In the genomic region with DNA sequence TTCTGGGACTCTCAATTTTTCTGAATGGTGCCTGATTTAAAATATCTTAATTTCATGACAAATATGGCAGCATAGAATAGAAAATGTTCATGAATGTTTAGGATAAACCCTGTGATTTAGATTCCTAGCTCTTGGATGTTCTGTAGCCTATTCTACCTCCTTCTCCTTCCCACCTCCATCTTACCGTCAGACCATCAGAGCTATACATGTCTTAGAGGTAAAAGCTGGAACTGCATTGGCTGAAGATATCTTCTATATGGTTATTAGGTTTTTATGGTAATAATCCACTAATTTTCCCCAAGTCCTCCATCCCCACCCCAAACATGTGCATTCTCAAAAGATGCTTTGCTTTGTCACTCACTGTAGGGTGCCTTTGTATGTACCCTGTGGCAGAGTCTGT, we compare ENCODE assay signal across 1 cellular context.
TF ChIP-seq lines count a peak whose summit lies in the region.

No MANE protein-coding gene starts in this region.

TF ChIP-seq in A549, 52 proteins besides CTCF, POLR2A, EP300 and RAD21:
- TF ChIP-seq CBX8 (IDR thresholded peaks at IDR 0.05): no peak
- TF ChIP-seq MAZ (IDR thresholded peaks at IDR 0.05; ENCODE audit: borderline replicate concordance, low read depth, low read length): no peak
- no peak for TF ChIP-seq CBX2 (IDR thresholded peaks at IDR 0.05; ENCODE audit: borderline replicate concordance, low read depth)
- TF ChIP-seq SMC3 (IDR thresholded peaks at IDR 0.05): no peak
- TF ChIP-seq, protein P1, sequence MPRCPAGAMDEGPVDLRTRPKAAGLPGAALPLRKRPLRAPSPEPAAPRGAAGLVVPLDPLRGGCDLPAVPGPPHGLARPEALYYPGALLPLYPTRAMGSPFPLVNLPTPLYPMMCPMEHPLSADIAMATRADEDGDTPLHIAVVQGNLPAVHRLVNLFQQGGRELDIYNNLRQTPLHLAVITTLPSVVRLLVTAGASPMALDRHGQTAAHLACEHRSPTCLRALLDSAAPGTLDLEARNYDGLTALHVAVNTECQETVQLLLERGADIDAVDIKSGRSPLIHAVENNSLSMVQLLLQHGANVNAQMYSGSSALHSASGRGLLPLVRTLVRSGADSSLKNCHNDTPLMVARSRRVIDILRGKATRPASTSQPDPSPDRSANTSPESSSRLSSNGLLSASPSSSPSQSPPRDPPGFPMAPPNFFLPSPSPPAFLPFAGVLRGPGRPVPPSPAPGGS (IDR thresholded peaks at IDR 0.05): no peak
- TF ChIP-seq JUNB (IDR thresholded peaks at IDR 0.05): no peak
- TF ChIP-seq ZNF302 (CRISPR knock-in tag; IDR thresholded peaks at IDR 0.05): no peak
- TF ChIP-seq, protein P2, sequence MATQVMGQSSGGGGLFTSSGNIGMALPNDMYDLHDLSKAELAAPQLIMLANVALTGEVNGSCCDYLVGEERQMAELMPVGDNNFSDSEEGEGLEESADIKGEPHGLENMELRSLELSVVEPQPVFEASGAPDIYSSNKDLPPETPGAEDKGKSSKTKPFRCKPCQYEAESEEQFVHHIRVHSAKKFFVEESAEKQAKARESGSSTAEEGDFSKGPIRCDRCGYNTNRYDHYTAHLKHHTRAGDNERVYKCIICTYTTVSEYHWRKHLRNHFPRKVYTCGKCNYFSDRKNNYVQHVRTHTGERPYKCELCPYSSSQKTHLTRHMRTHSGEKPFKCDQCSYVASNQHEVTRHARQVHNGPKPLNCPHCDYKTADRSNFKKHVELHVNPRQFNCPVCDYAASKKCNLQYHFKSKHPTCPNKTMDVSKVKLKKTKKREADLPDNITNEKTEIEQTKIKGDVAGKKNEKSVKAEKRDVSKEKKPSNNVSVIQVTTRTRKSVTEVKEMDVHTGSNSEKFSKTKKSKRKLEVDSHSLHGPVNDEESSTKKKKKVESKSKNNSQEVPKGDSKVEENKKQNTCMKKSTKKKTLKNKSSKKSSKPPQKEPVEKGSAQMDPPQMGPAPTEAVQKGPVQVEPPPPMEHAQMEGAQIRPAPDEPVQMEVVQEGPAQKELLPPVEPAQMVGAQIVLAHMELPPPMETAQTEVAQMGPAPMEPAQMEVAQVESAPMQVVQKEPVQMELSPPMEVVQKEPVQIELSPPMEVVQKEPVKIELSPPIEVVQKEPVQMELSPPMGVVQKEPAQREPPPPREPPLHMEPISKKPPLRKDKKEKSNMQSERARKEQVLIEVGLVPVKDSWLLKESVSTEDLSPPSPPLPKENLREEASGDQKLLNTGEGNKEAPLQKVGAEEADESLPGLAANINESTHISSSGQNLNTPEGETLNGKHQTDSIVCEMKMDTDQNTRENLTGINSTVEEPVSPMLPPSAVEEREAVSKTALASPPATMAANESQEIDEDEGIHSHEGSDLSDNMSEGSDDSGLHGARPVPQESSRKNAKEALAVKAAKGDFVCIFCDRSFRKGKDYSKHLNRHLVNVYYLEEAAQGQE (IDR thresholded peaks at IDR 0.05): no peak
- no peak for TF ChIP-seq HOXB13 (CRISPR knock-in tag; IDR thresholded peaks at IDR 0.05; ENCODE audit: low read depth)
- TF ChIP-seq SREBF2 (IDR thresholded peaks at IDR 0.05): no peak
- no peak for TF ChIP-seq NR3C1 (IDR thresholded peaks at IDR 0.05)
- TF ChIP-seq FOSB (CRISPR knock-in tag; IDR thresholded peaks at IDR 0.05): no peak
- TF ChIP-seq, protein P3, sequence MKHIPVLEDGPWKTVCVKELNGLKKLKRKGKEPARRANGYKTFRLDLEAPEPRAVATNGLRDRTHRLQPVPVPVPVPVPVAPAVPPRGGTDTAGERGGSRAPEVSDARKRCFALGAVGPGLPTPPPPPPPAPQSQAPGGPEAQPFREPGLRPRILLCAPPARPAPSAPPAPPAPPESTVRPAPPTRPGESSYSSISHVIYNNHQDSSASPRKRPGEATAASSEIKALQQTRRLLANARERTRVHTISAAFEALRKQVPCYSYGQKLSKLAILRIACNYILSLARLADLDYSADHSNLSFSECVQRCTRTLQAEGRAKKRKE (CRISPR knock-in tag; IDR thresholded peaks at IDR 0.05; ENCODE audit: low read depth): no peak
- no peak for TF ChIP-seq FOSL2 (IDR thresholded peaks at IDR 0.05)
- no peak for TF ChIP-seq FOSL2 (CRISPR knock-in tag; IDR thresholded peaks at IDR 0.05)
